Comparison of ENCODE assay signal across 8 cellular contexts in genomic region chr12:546920-547845, GRCh38.
DNase-seq lines count a peak whose midpoint lies in the region; ATAC-seq and TF ChIP-seq lines count a peak whose summit lies in the region.

No MANE protein-coding gene starts in this region.

- no peaks in the 10 kb centered on the region for H3K9me3 Mint-ChIP-seq in CD4-positive, alpha-beta memory T cell
- no peaks in the 10 kb centered on the region for H3K9me3 Mint-ChIP-seq in natural killer cell treated with Interleukin-12 subunit alpha and Interleukin-12 subunit beta and Interleukin-15 and Interleukin-18, amount 100 ng/mL, for 72 hours

- intact Hi-C loops in CD4-positive, alpha-beta memory T cell (cut with micrococcal nuclease), result loop anchor here (1.0 kb wide), 1 partner anchor 105 kb away; no protein-coding TSS in a partner anchor

- no peaks in the 10 kb centered on the region for H3K9me3 ChIP-seq in CD4-positive, alpha-beta memory T cell (ENCODE audit: control insufficient read depth in 1 of 2, low read length in 2 of 2)
- H3K9me3 ChIP-seq in HEK293 (ENCODE audit: control insufficient read depth, insufficient read depth, low read depth, low read length), result no peaks in the 10 kb centered on the region

- peak overlapping the region in 1 of 8 donors; percentile 5 for H3K4me3 Mint-ChIP-seq in CD4-positive, alpha-beta memory T cell
- no peak overlapping the region for H3K4me3 Mint-ChIP-seq in natural killer cell treated with Interleukin-12 subunit alpha and Interleukin-12 subunit beta and Interleukin-15 and Interleukin-18, amount 100 ng/mL, for 72 hours

- peaks cover 12 to 28% (median 21%) of the 10 kb centered on the region in 4 donors for H3K4me1 Mint-ChIP-seq in CD4-positive, alpha-beta memory T cell
- peaks cover 18 to 19% of the 10 kb centered on the region in 2 donors for H3K4me1 Mint-ChIP-seq in natural killer cell treated with Interleukin-12 subunit alpha and Interleukin-12 subunit beta and Interleukin-15 and Interleukin-18, amount 100 ng/mL, for 72 hours (ENCODE audit: low read depth in 2 of 2)

- H3K27me3 ChIP-seq in CD4-positive, alpha-beta memory T cell (ENCODE audit: insufficient read depth, low read length), result no peaks in the 10 kb centered on the region

- peaks cover 14% of the 10 kb centered on the region for H3K4me1 ChIP-seq in CD4-positive, alpha-beta memory T cell (ENCODE audit: insufficient read depth, low read length)
- H3K4me1 ChIP-seq in HEK293 (ENCODE audit: control insufficient read depth, insufficient read depth, low read length), result no peaks in the 10 kb centered on the region

- H3K27ac ChIP-seq in CD4-positive, alpha-beta memory T cell (ENCODE audit: low read depth, low read length), result no peak overlapping the region
- no peak overlapping the region for H3K27ac ChIP-seq in HEK293 (ENCODE audit: extremely low read depth, low read depth, low read length)

- ATAC-seq in esophagus mucosa (peak; percentile 72), GM18873 (IDR thresholded peaks at IDR 0.05; ENCODE audit: low FRiP score, unreplicated experiment) (no peak)
- ATAC-seq in natural killer cell treated with Interleukin-12 subunit alpha and Interleukin-12 subunit beta and Interleukin-15 and Interleukin-18, amount 100 ng/mL, for 72 hours, result peak; percentile 79 to 86

- peak overlapping the region in 2 of 7 donors; percentile 42 for H3K27ac Mint-ChIP-seq in CD4-positive, alpha-beta memory T cell
- peak overlapping the region in 1 of 2 donors; percentile 83 for H3K27ac Mint-ChIP-seq in natural killer cell treated with Interleukin-12 subunit alpha and Interleukin-12 subunit beta and Interleukin-15 and Interleukin-18, amount 100 ng/mL, for 72 hours

- DNase-seq in CD4-positive, alpha-beta memory T cell, result peak in 4 of 5 donors; percentile 52 to 70 (median 60)
- DNase-seq in NOMO-1 treated with DMSO at 0.1 percent for 48 hours (lab: John Stamatoyannopoulos, UW; ENCODE audit: unreplicated experiment), result peak; percentile 46
- peak; percentile 69 for DNase-seq in activated T-cell treated with anti-CD3 and anti-CD28 coated beads for 1 hour (ENCODE audit: low read depth)
- peak; percentile 80 for DNase-seq in natural killer cell treated with Interleukin-12 subunit alpha and Interleukin-12 subunit beta and Interleukin-15 and Interleukin-18, amount 100 ng/mL, for 72 hours (ENCODE audit: low spot score)
- DNase-seq in stimulated activated naive CD4-positive, alpha-beta T cell (lab: John Stamatoyannopoulos, UW), result peak; percentile 11 to 69 (median 56)

- H3K36me3 Mint-ChIP-seq in CD4-positive, alpha-beta memory T cell, result no peaks in the 10 kb centered on the region
- H3K36me3 Mint-ChIP-seq in natural killer cell treated with Interleukin-12 subunit alpha and Interleukin-12 subunit beta and Interleukin-15 and Interleukin-18, amount 100 ng/mL, for 72 hours, result no peaks in the 10 kb centered on the region

- H3K36me3 ChIP-seq in CD4-positive, alpha-beta memory T cell (ENCODE audit: insufficient read depth, low read length), result no peaks in the 10 kb centered on the region
- H3K36me3 ChIP-seq in HEK293 (ENCODE audit: control insufficient read depth in 2 of 2, insufficient read depth in 1 of 2, low read length in 2 of 2), result peaks cover 0 to 22% of the 10 kb centered on the region in 2 experiments; a peak in 2 of 3 replicates

- CTCF ChIA-PET in CD4-positive, alpha-beta memory T cell (lab: Charles Lee; ENCODE audit: partially characterized antibody), result interaction anchor here (0.6 to 3.0 kb wide), 26 partner anchors 9 to 1393 kb away, joined by 3 to 72 read pairs (median 6); partner anchors contain the start of gene CCDC77
- CTCF ChIA-PET in HEK293 (lab: Yijun Ruan, JAX), result interaction anchor here (0.6 to 3.5 kb wide), 40 partner anchors 8 to 923 kb away, joined by 3 to 119 read pairs (median 4); partner anchors contain the start of genes CCDC77 and SLC6A13

- peaks cover 5 to 8% of the 10 kb centered on the region in 2 donors for H3K27me3 Mint-ChIP-seq in CD4-positive, alpha-beta memory T cell
- H3K27me3 Mint-ChIP-seq in natural killer cell treated with Interleukin-12 subunit alpha and Interleukin-12 subunit beta and Interleukin-15 and Interleukin-18, amount 100 ng/mL, for 72 hours, result peaks cover 4 to 8% of the 10 kb centered on the region in 2 donors

- peak; percentile 97 for TF ChIP-seq CTCF in HEK293 (tag by site-specific recombination; IDR thresholded peaks at IDR 0.05)

- POLR2A ChIA-PET in CD4-positive, alpha-beta memory T cell (lab: Charles Lee; ENCODE audit: partially characterized antibody), result interaction anchor here (1.2 kb wide), 1 partner anchor 158 kb away, joined by 4 read pairs; the partner anchor contains the start of gene KDM5A
- POLR2A ChIA-PET in HEK293 (lab: Yijun Ruan, JAX), result no interaction called here

- no peak overlapping the region for H3K4me3 ChIP-seq in CD4-positive, alpha-beta memory T cell (ENCODE audit: low read length in 2 of 2)
- H3K4me3 ChIP-seq in HEK293 (ENCODE audit: low read depth, low read length), result no peak overlapping the region

TF ChIP-seq in HEK293, 187 proteins besides CTCF, POLR2A, EP300 and RAD21 (continues in another document):
- no peak for TF ChIP-seq ZBTB11 (tag by site-specific recombination; conservative IDR thresholded peaks at IDR 0.05; ENCODE audit: low read depth)
- no peak for TF ChIP-seq OVOL3 (tag by site-specific recombination; IDR thresholded peaks at IDR 0.05)
- no peak for TF ChIP-seq ZNF26 (tag by site-specific recombination; IDR thresholded peaks at IDR 0.05)
- 0 out of 2 replicates have a peak, but pooled peaks have one; percentile 51 for TF ChIP-seq ZFP37 (tag by site-specific recombination; IDR thresholded peaks at IDR 0.05)
- TF ChIP-seq ZBTB49 (tag by site-specific recombination; IDR thresholded peaks at IDR 0.05; ENCODE audit: low read depth), result no peak
- no peak for TF ChIP-seq ZNF311 (tag by site-specific recombination; IDR thresholded peaks at IDR 0.05; ENCODE audit: borderline replicate concordance)
- TF ChIP-seq KLF7 (tag by site-specific recombination; IDR thresholded peaks at IDR 0.05; ENCODE audit: borderline replicate concordance), result peak; percentile 76
- no peak for TF ChIP-seq ZNF704 (tag by site-specific recombination; IDR thresholded peaks at IDR 0.05)
